Comparison of ENCODE assay signal across 17 cellular contexts in the genomic region with DNA sequence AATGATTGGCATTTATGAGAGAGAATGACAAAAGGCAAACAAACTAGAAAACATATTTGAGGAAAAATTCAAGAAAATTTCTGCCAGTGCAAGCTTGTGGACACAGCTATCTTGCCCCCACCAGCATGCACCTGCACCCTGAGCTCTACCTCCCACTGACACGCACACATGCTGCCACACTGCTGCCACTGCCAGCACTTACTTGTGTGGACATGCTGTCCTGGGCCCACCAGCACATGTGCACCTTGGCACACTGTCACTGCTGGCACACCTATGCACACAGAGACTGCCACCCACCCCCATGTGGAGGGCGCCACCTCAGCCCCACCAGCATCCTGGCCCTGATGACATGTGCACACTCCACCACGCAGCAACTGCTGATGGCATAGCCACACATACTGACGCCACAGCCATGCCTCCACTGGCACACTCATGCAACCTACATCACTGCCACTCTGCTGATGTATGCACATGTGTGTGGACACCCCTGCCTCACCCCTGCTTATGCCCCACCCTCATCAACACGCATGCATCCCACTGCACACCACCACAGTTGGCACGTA.
DNase-seq lines count a peak whose midpoint lies in the region; ATAC-seq, FAIRE-seq and TF ChIP-seq lines count a peak whose summit lies in the region.
"Had no signal": no experiment of that assay in that cellular context is flagged by ENCODE, and none has a peak within 500 bp of the region (broad histone marks: within the 10 kb centered on the region; RNA-seq: fewer than 3 reads in every experiment).

No MANE protein-coding gene starts in this region.

- no peaks in the 10 kb centered on the region for H3K79me1 ChIP-seq in H1 (ENCODE audit: low read depth, low read length)

- no peak overlapping the region for H4K5ac ChIP-seq in H1 (ENCODE audit: insufficient read length, low read depth, low read length)

- intact Hi-C loops in naive thymus-derived CD4-positive, alpha-beta T cell (cut with micrococcal nuclease): no loop called here

- CTCF ChIA-PET in A549 (lab: Yijun Ruan, JAX) (no interaction called here), H1 (lab: Charles Lee; ENCODE audit: partially characterized antibody) (no interaction called here)
- CTCF ChIA-PET in naive thymus-derived CD4-positive, alpha-beta T cell (lab: Charles Lee): no interaction called here

- H3K4me3 ChIP-seq in A549 (no peak overlapping the region), H1 (ENCODE audit: extremely low read depth in 1 of 4, insufficient read depth in 2 of 4, low read depth in 3 of 4, low read length in 4 of 4) (no peak overlapping the region), upper lobe of left lung (no peak overlapping the region), hepatocyte (no peak overlapping the region)
- H3K4me3 ChIP-seq in naive thymus-derived CD4-positive, alpha-beta T cell (ENCODE audit: low read length): no peak overlapping the region
- H3K4me3 ChIP-seq: GM12878, GM23338, HAP-1 had no signal

- no peaks in the 10 kb centered on the region for H3K27me3 ChIP-seq in H1 (replicated peaks in 1 of 4; ENCODE audit: control insufficient read depth in 3 of 4, extremely low read depth in 1 of 4, insufficient read depth in 3 of 4, low read length in 3 of 4)
- H3K27me3 ChIP-seq in naive thymus-derived CD4-positive, alpha-beta T cell (ENCODE audit: control insufficient read depth in 2 of 2, insufficient read depth in 2 of 2, low read length in 2 of 2): no peaks in the 10 kb centered on the region
- H3K27me3 ChIP-seq in upper lobe of left lung: no peaks in the 10 kb centered on the region
- H3K27me3 ChIP-seq in hepatocyte: no peaks in the 10 kb centered on the region

- peak overlapping the region; percentile 75; the same call in 1 of the 2 replicates for H4K8ac ChIP-seq in H1 (ENCODE audit: extremely low read depth, insufficient read depth, low read length)

- H2BK20ac ChIP-seq in H1 (ENCODE audit: low read length): peak overlapping the region; percentile 43; the same call in 1 of the 2 replicates

- H4K20me1 ChIP-seq in H1 (replicated peaks in 1 of 2; ENCODE audit: control insufficient read depth in 1 of 2, insufficient read depth in 2 of 2, low read length in 2 of 2) (peaks cover 0 to 2% of the 10 kb centered on the region in 2 experiments), hepatocyte (ENCODE audit: insufficient read depth, poor library complexity, severe bottlenecking) (no peaks in the 10 kb centered on the region)

- H3K9ac ChIP-seq in H1 (replicated peaks in 1 of 4; ENCODE audit: extremely low read depth in 1 of 4, low read depth in 3 of 4, low read length in 3 of 4): no peak overlapping the region

- no peak for FAIRE-seq in A549 (lab: Jason Lieb, UNC)
- FAIRE-seq in H1 (lab: Jason Lieb, UNC): no peak
- FAIRE-seq in RCC 7860 (lab: Jason Lieb, UNC): no peak
- FAIRE-seq: GM12878, GM18507 had no signal

- 0 out of 2 replicates have a peak overlapping the region, but pooled peaks have one; percentile 39 for H2AK5ac ChIP-seq in H1 (ENCODE audit: low read depth, low read length)

- no peaks in the 10 kb centered on the region for H3K36me3 Mint-ChIP-seq in naive thymus-derived CD4-positive, alpha-beta T cell

- ATAC-seq in A549 (no peak), upper lobe of left lung (ENCODE audit: low FRiP score in 2 of 2) (peak; percentile 16 to 61)
- peak; percentile 36 for ATAC-seq in naive thymus-derived CD4-positive, alpha-beta T cell
- ATAC-seq: GM12878 had no signal

- 5% methylated on average over 6 of the region's 6 CpGs for WGBS in A549 (ENCODE audit: missing lambda C conversion rate)
- 94% methylated on average over 6 of the region's 6 CpGs; no CpG with 5 or more reads in 1 of the 2 experiments for WGBS in H1 (ENCODE audit: extremely low coverage in 1 of 2, insufficient coverage in 1 of 2, insufficient read length in 1 of 2, insufficient replicate concordance in 2 of 2, low coverage in 1 of 2, low lambda C conversion rate in 2 of 2, missing lambda C conversion rate in 1 of 2), 2 experiments
- WGBS in upper lobe of left lung, 2 donors: 90 to 97% methylated on average over 6 of the region's 6 CpGs
- WGBS in hepatocyte (ENCODE audit: low lambda C conversion rate, missing lambda C conversion rate): 96% methylated on average over 6 of the region's 6 CpGs

- H3K9me3 ChIP-seq in A549 (peaks cover 2% of the 10 kb centered on the region; the same call in 1 of the 3 replicates), H1 (ENCODE audit: insufficient read depth in 2 of 2, low read depth in 1 of 2, low read length in 1 of 2) (no peaks in the 10 kb centered on the region), upper lobe of left lung (peaks cover 0 to 7% (median 0%) of the 10 kb centered on the region in 4 donors), hepatocyte (ENCODE audit: low read depth) (no peaks in the 10 kb centered on the region)
- peaks cover 0 to 4% (median 0%) of the 10 kb centered on the region in 3 experiments for H3K9me3 ChIP-seq in naive thymus-derived CD4-positive, alpha-beta T cell (ENCODE audit: control insufficient read depth in 2 of 3, low read length in 3 of 3)
- H3K9me3 ChIP-seq: HAP-1 had no signal

- no peak overlapping the region for H3K4me2 ChIP-seq in A549
- no peak overlapping the region for H3K4me2 ChIP-seq in H1 (ENCODE audit: insufficient read depth in 1 of 2, low read depth in 2 of 2, low read length in 2 of 2)
- H3K4me2 ChIP-seq in hepatocyte: no peak overlapping the region
- H3K4me2 ChIP-seq: GM23338 had no signal

- H3K4me3 Mint-ChIP-seq in naive thymus-derived CD4-positive, alpha-beta T cell: no peak overlapping the region
- H3K4me3 Mint-ChIP-seq: CD4-positive, alpha-beta T cell; GM23338 had no signal

- no peaks in the 10 kb centered on the region for H3K79me2 ChIP-seq in H1 (ENCODE audit: control insufficient read depth in 1 of 2, insufficient read depth in 2 of 2, low read length in 2 of 2)
- H3K79me2 ChIP-seq in hepatocyte: no peaks in the 10 kb centered on the region

- TF ChIP-seq RAD21 in A549 (conservative IDR thresholded peaks at IDR 0.05 in 1 of 2, IDR thresholded peaks at IDR 0.05 in 1 of 2) (no peak), H1 (IDR thresholded peaks at IDR 0.05 in 1 of 2, conservative IDR thresholded peaks at IDR 0.05 in 1 of 2; ENCODE audit: low read depth in 2 of 2, low read length in 2 of 2) (no peak)

- peaks cover 4 to 54% (median 17%) of the 10 kb centered on the region in 11 donors for H3K9me3 Mint-ChIP-seq in naive thymus-derived CD4-positive, alpha-beta T cell

- peak overlapping the region; percentile 53 for H2BK120ac ChIP-seq in H1 (replicated peaks; ENCODE audit: low read depth, low read length)

- peak overlapping the region; percentile 71; the same call in 1 of the 2 replicates for H2BK5ac ChIP-seq in H1 (ENCODE audit: low read depth, low read length)

- no peaks in the 10 kb centered on the region for H3K27me3 Mint-ChIP-seq in naive thymus-derived CD4-positive, alpha-beta T cell
- H3K27me3 Mint-ChIP-seq: CD4-positive, alpha-beta T cell had no signal

- no peak overlapping the region for H3K56ac ChIP-seq in H1 (replicated peaks; ENCODE audit: insufficient read length, low read depth, low read length)

- POLR2A ChIA-PET in A549 (lab: Yijun Ruan, JAX): no interaction called here
- POLR2A ChIA-PET in H1 (lab: Charles Lee; ENCODE audit: partially characterized antibody): no interaction called here
- POLR2A ChIA-PET in naive thymus-derived CD4-positive, alpha-beta T cell (lab: Charles Lee): no interaction called here

- peak overlapping the region; percentile 79 for H3K23ac ChIP-seq in H1 (ENCODE audit: insufficient read length)

- peak overlapping the region; percentile 21 for H3K4ac ChIP-seq in H1 (replicated peaks; ENCODE audit: insufficient read length, low read depth, low read length)

- H3K27ac Mint-ChIP-seq in naive thymus-derived CD4-positive, alpha-beta T cell: no peak overlapping the region
- H3K27ac Mint-ChIP-seq: CD4-positive, alpha-beta T cell; GM23338 had no signal

- no peaks in the 10 kb centered on the region for H3K4me1 ChIP-seq in A549
- no peaks in the 10 kb centered on the region; a peak in 1 of 7 replicates for H3K4me1 ChIP-seq in H1 (replicated peaks in 1 of 4; ENCODE audit: control insufficient read depth in 3 of 4, insufficient read depth in 4 of 4, low read length in 3 of 4)
- no peaks in the 10 kb centered on the region for H3K4me1 ChIP-seq in naive thymus-derived CD4-positive, alpha-beta T cell (ENCODE audit: control insufficient read depth in 2 of 2, insufficient read depth in 2 of 2, low read length in 2 of 2)
- H3K4me1 ChIP-seq in upper lobe of left lung: peaks cover 0 to 6% (median 2%) of the 10 kb centered on the region in 4 donors
- no peaks in the 10 kb centered on the region for H3K4me1 ChIP-seq in hepatocyte (ENCODE audit: insufficient read depth)
- H3K4me1 ChIP-seq: HAP-1 had no signal

- TF ChIP-seq CTCF in A549 (IDR thresholded peaks at IDR 0.05): no peak
- no peak for TF ChIP-seq CTCF in H1 (IDR thresholded peaks at IDR 0.05; ENCODE audit: control extremely low read depth in 1 of 3, insufficient read depth in 1 of 3, low read depth in 1 of 3, low read length in 3 of 3)
- no peak for TF ChIP-seq CTCF in upper lobe of left lung (IDR thresholded peaks at IDR 0.05)
- TF ChIP-seq CTCF in hepatocyte (IDR thresholded peaks at IDR 0.05; ENCODE audit: poor library complexity): no peak

- no peak overlapping the region for H3K14ac ChIP-seq in H1 (ENCODE audit: insufficient read length)

- H3K36me3 ChIP-seq in H1 (ENCODE audit: control insufficient read depth in 2 of 4, insufficient read depth in 4 of 4, low read length in 3 of 4) (no peaks in the 10 kb centered on the region), upper lobe of left lung (no peaks in the 10 kb centered on the region), hepatocyte (replicated peaks; ENCODE audit: insufficient read depth, low read depth) (no peaks in the 10 kb centered on the region)
- H3K36me3 ChIP-seq in naive thymus-derived CD4-positive, alpha-beta T cell (ENCODE audit: control insufficient read depth in 2 of 3, insufficient read depth in 3 of 3, low read length in 3 of 3): no peaks in the 10 kb centered on the region
- H3K36me3 ChIP-seq: HAP-1 had no signal

- TF ChIP-seq POLR2A in A549 (IDR thresholded peaks at IDR 0.05; ENCODE audit: low read length): peak; percentile 6; the same call in 1 of the 2 replicates
- TF ChIP-seq POLR2A in H1 (IDR thresholded peaks at IDR 0.05; ENCODE audit: control extremely low read depth in 1 of 2, low read depth in 2 of 2, low read length in 2 of 2): no peak
- no peak for TF ChIP-seq POLR2A in upper lobe of left lung (IDR thresholded peaks at IDR 0.05)

- TF ChIP-seq EP300 in A549 (IDR thresholded peaks at IDR 0.05) (no peak), H1 (IDR thresholded peaks at IDR 0.05; ENCODE audit: borderline replicate concordance in 1 of 2, low read depth in 2 of 2, low read length in 2 of 2) (no peak), upper lobe of left lung (IDR thresholded peaks at IDR 0.05) (no peak)

- H3K4me1 Mint-ChIP-seq in naive thymus-derived CD4-positive, alpha-beta T cell: no peaks in the 10 kb centered on the region
- H3K4me1 Mint-ChIP-seq: GM23338 had no signal

- peak overlapping the region; percentile 60; the same call in 1 of the 2 replicates for H2BK12ac ChIP-seq in H1 (ENCODE audit: low read depth, low read length)

- H3K27ac ChIP-seq in A549 (no peak overlapping the region), H1 (ENCODE audit: low read depth, low read length) (no peak overlapping the region), upper lobe of left lung (no peak overlapping the region), hepatocyte (no peak overlapping the region)
- H3K27ac ChIP-seq in naive thymus-derived CD4-positive, alpha-beta T cell (ENCODE audit: low read depth, low read length): no peak overlapping the region

- 0 out of 2 replicates have a peak overlapping the region, but pooled peaks have one; percentile 65 for H2BK15ac ChIP-seq in H1 (ENCODE audit: low read length)

- no peak overlapping the region for H4K91ac ChIP-seq in H1 (replicated peaks; ENCODE audit: insufficient read length, low read length)

- no peak overlapping the region for H3K18ac ChIP-seq in H1 (ENCODE audit: extremely low read depth, low read length)

- no peaks in the 10 kb centered on the region for H3K9me2 ChIP-seq in hepatocyte (replicated peaks; ENCODE audit: insufficient read depth)

- no peak overlapping the region; the same call in 1 of the 2 replicates for H2AFZ ChIP-seq in H1 (ENCODE audit: low read length)
- H2AFZ ChIP-seq in hepatocyte: no peak overlapping the region
- H2AFZ ChIP-seq: GM23338 had no signal

- no peak for DNase-seq in A549 (ENCODE audit: low read depth in 1 of 2, low spot score in 1 of 2)
- no peak for DNase-seq in H1 (ENCODE audit: low read depth in 1 of 2, low spot score in 2 of 2)
- no peak for DNase-seq in naive thymus-derived CD4-positive, alpha-beta T cell
- DNase-seq in upper lobe of left lung: peak in 1 of 2 donors; percentile 40
- DNase-seq in RCC 7860 (ENCODE audit: low spot score): no peak
- no peak for DNase-seq in hepatocyte (ENCODE audit: low spot score)
- DNase-seq in LoVo (ENCODE audit: low spot score): no peak
- DNase-seq: 8988T; ACHN; C1 segment of cervical spinal cord; Calu3; CD4-positive, alpha-beta T cell; DMS 273 treated with DMSO at 0.1 percent for 48 hours had no signal

- no peaks in the 10 kb centered on the region for H3K23me2 ChIP-seq in H1 (ENCODE audit: low read depth, low read length)

Comparison
In these comparisons a context has a peak if more than half of its experiments do, and no peak if none do; other contexts are left out.
1. ATAC-seq: peak in naive thymus-derived CD4-positive, alpha-beta T cell (single experiment) and upper lobe of left lung (2 of 2); none in A549 (0 of 2).